ENCODE assay signal across 8 cellular contexts in the genomic region with DNA sequence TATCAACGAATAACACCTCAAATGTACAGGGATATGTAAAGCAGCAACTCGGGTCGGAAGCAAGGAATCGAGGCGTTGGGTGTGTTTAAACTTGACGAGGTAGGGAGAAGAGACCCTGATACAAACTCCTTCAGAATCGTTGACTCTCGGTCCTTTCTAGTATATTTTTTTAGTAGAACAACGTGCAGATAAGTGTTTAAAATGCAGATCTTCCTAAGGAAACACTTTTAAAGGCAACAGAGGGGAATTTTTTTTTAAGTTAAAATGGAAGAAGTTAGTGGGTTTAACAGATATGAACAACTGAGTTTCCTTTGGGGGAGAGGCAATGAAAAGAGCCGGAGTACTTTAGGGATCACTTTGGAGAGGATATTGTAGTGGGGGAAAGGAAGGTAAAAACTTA. TPM values are rescaled to one million over a fixed set of nuclear protein-coding genes. Genes with fewer than 3 reads are reported as not detected.
DNase-seq lines count a peak whose midpoint lies in the region; TF ChIP-seq lines count a peak whose summit lies in the region.

No MANE protein-coding gene starts in this region.

- H3K9me3 ChIP-seq in Karpas-422 (ENCODE audit: low read length), result no peaks in the 10 kb centered on the region

- POLR2A ChIA-PET in BJ (lab: Charles Lee), result no interaction called here

- H3K4me1 ChIP-seq in Karpas-422 (ENCODE audit: low read length), result peaks cover 41% of the 10 kb centered on the region

- no peak overlapping the region for H3K27ac ChIP-seq in Karpas-422 (ENCODE audit: low read length)
- H3K27ac ChIP-seq in coronary artery, result peak overlapping the region; percentile 97 to 99

- TF ChIP-seq CTCF in BJ (IDR thresholded peaks at IDR 0.05; ENCODE audit: insufficient read depth, low read depth, low read length) (no peak), coronary artery (IDR thresholded peaks at IDR 0.05) (no peak), nephron progenitor cell (IDR thresholded peaks at IDR 0.05) (no peak)

- peaks cover 23% of the 10 kb centered on the region; the same call in 1 of the 2 replicates for H4K20me1 ChIP-seq in Karpas-422 (ENCODE audit: insufficient read depth, low read depth, low read length)

- no peaks in the 10 kb centered on the region for H3K9me2 ChIP-seq in Karpas-422 (replicated peaks; ENCODE audit: insufficient read depth, low read length)

- DNase-seq in BJ (ENCODE audit: low read depth) (no peak), Karpas-422 (no peak), coronary artery (ENCODE audit: low spot score) (no peak), nephron progenitor cell (no peak), DMS53 treated with DMSO at 0.1 percent for 48 hours (lab: John Stamatoyannopoulos, UW; ENCODE audit: unreplicated experiment) (no peak), SHP77 (lab: John Stamatoyannopoulos, UW) (no peak), SKM-1 treated with dmso at 0.1 percent for 144 hours (lab: John Stamatoyannopoulos, UW; ENCODE audit: unreplicated experiment) (no peak)
- DNase-seq in activated CD4-positive, alpha-beta T cell treated with anti-CD3 and anti-CD28 coated beads for 48 hours, result no peak

- peak overlapping the region; percentile 87 for H3K4me2 ChIP-seq in Karpas-422 (ENCODE audit: low read depth, low read length, poor library complexity, severe bottlenecking)

- H3K27me3 Mint-ChIP-seq in nephron progenitor cell (ENCODE audit: low read depth, poor library complexity), result peaks cover 11% of the 10 kb centered on the region

- H3K4me1 Mint-ChIP-seq in nephron progenitor cell, result peaks cover 30% of the 10 kb centered on the region

- H3K4me3 Mint-ChIP-seq in nephron progenitor cell, result peak overlapping the region; percentile 96

- peaks cover 35% of the 10 kb centered on the region for H3K79me2 ChIP-seq in Karpas-422 (ENCODE audit: low read length)

- H3K27me3 ChIP-seq in BJ (ENCODE audit: control insufficient read depth, insufficient read depth, low read length) (no peaks in the 10 kb centered on the region), Karpas-422 (ENCODE audit: low read length) (no peaks in the 10 kb centered on the region)

- H3K36me3 Mint-ChIP-seq in nephron progenitor cell (ENCODE audit: low read depth), result peaks cover 73% of the 10 kb centered on the region

- H3K9ac ChIP-seq in Karpas-422 (ENCODE audit: low read length), result peak overlapping the region; percentile 84

- H3K27ac Mint-ChIP-seq in nephron progenitor cell, result peak overlapping the region; percentile 99

- H3K4me3 ChIP-seq in BJ (ENCODE audit: low read depth, low read length) (peak overlapping the region; percentile 73), Karpas-422 (ENCODE audit: low read length) (peak overlapping the region; percentile 78), coronary artery (peak overlapping the region; percentile 88)

- H3K36me3 ChIP-seq in BJ (ENCODE audit: control insufficient read depth, insufficient read depth, low read length) (peaks cover 4% of the 10 kb centered on the region; the same call in 1 of the 2 replicates), Karpas-422 (ENCODE audit: insufficient read depth, low read length) (peaks cover 25% of the 10 kb centered on the region)

- CTCF ChIA-PET in BJ (lab: Yijun Ruan, JAX), result interaction anchor here (0.9 kb wide), 1 partner anchor 123 kb away, joined by 3 read pairs; no protein-coding TSS in a partner anchor

- H2AFZ ChIP-seq in Karpas-422 (ENCODE audit: low read length), result no peak overlapping the region

- H3K9me3 Mint-ChIP-seq in nephron progenitor cell, result peaks cover 68% of the 10 kb centered on the region

RNA-seq across cellular contexts. Expression of gene KPNA4, which starts 1.1 kb away (rescaled TPM):
- polyA plus RNA-seq in BJ (2011; rRNA removed), result 9.8 and 20.7 TPM in 2 replicates
- polyA minus RNA-seq in BJ (2011; rRNA and poly(A)+ RNA removed), result 26.9 and 28.1 TPM in 2 replicates
- total RNA-seq in Karpas-422 (2014; rRNA removed; shearing (Covaris generic); ENCODE audit: low replicate concordance), result 21.1 and 40.8 TPM in 2 replicates
